ENCODE assay signal across 21 cellular contexts in the genomic region with DNA sequence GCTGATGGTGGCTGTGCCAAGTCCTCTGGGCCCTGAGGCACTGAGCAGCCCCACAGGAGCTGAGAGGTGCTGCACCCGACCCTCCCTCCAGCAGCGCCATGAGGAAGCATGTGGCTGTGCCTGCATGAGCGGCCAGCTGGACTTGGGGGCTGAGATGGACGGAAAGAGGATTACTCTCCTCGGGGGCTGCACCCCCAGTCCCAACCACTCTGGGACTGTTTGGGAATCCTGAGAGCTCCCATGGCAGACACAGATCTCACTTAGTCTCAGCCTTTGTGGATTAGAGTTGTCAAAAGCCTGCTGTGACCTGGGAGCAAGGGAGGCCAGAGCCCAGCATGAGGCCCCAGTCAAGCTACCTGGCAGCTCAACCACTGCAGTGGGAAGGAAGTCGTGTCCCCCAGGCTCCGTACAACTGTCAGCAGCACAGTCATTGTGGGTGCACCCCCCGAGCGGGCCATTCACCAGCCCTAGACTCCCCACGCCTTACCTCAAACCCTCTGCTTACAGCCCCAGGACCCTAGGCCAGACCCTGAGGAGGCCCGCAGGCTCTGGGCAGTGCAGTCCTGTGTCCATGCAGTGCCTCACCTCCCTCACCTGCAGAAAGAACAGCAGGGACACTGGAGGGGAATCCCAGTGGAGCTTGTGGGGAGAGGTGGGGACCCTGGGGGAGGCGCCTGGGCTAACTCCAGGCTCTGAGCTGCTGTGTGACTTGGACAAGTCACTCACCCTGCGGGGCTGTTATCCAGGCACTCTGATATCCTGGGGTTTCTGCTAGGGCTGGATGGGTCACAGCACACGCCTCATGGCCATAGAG. TPM values are rescaled to one million over a fixed set of nuclear protein-coding genes. Genes with fewer than 3 reads are reported as not detected.
A peak's percentile ranks its signal among the peaks of the same experiment; 100 is the strongest.
DNase-seq lines count a peak whose midpoint lies in the region; ATAC-seq and TF ChIP-seq lines count a peak whose summit lies in the region.
"Had no signal": no experiment of that assay in that cellular context is flagged by ENCODE, and none has a peak within 500 bp of the region (broad histone marks: within the 10 kb centered on the region; RNA-seq: fewer than 3 reads in every experiment).

No MANE protein-coding gene starts in this region.

- no peaks in the 10 kb centered on the region for H3K36me3 Mint-ChIP-seq in T-helper 2 cell treated with Interferon-gamma antibody and Interleukin-4, amounts not matched to agents 5 μg/mL and 100 μg/mL, for 36 hours (ENCODE audit: low read depth)
- H3K36me3 Mint-ChIP-seq: brain; mesothelial cell of epicardium; stimulated activated naive B cell treated with anti-CD40 and anti-IgM and Interleukin-4, amounts not matched to agents 10 μg/mL and 1 μg/mL and 100 μg/mL, for 72 hours had no signal

- no peaks in the 10 kb centered on the region for H3K9me3 ChIP-seq in KOPT-K1 (ENCODE audit: insufficient read depth, low read length, poor library complexity, severe bottlenecking)
- no peaks in the 10 kb centered on the region for H3K9me3 ChIP-seq in stomach
- H3K9me3 ChIP-seq: thoracic aorta had no signal

- H3K36me3 ChIP-seq in KOPT-K1 (ENCODE audit: insufficient read depth, low read length) (peaks cover 79% of the 10 kb centered on the region), stomach (no peaks in the 10 kb centered on the region)
- H3K36me3 ChIP-seq: thoracic aorta had no signal

- H3K27me3 ChIP-seq in stomach, result peaks cover 0 to 48% (median 0%) of the 10 kb centered on the region in 3 donors

- ATAC-seq in GM19467 (IDR thresholded peaks at IDR 0.05; ENCODE audit: unreplicated experiment), result no peak
- ATAC-seq: stimulated activated naive B cell treated with anti-CD40 and anti-IgM and Interleukin-4, amounts not matched to agents 10 μg/mL and 1 μg/mL and 100 μg/mL, for 72 hours had no signal

- no peak for TF ChIP-seq POLR2A in stomach (IDR thresholded peaks at IDR 0.05)

- TF ChIP-seq CTCF in stomach (IDR thresholded peaks at IDR 0.05), result no peak

- no peaks in the 10 kb centered on the region for H3K9me3 Mint-ChIP-seq in T-helper 2 cell treated with Interferon-gamma antibody and Interleukin-4, amounts not matched to agents 5 μg/mL and 100 μg/mL, for 36 hours
- H3K9me3 Mint-ChIP-seq: IgD-negative memory B cell; mesothelial cell of epicardium; nephron progenitor cell; stimulated activated naive B cell treated with anti-CD40 and anti-IgM and Interleukin-4, amounts not matched to agents 10 μg/mL and 1 μg/mL and 100 μg/mL, for 72 hours had no signal

- no peaks in the 10 kb centered on the region for H3K4me1 Mint-ChIP-seq in T-helper 2 cell treated with Interferon-gamma antibody and Interleukin-4, amounts not matched to agents 5 μg/mL and 100 μg/mL, for 36 hours (ENCODE audit: low read depth)
- H3K4me1 Mint-ChIP-seq: IgD-negative memory B cell, mesothelial cell of epicardium had no signal

- H3K4me3 ChIP-seq in stomach, result no peak overlapping the region
- H3K4me3 ChIP-seq: thoracic aorta had no signal

- peaks cover 7% of the 10 kb centered on the region for H3K27me3 Mint-ChIP-seq in T-helper 2 cell treated with Interferon-gamma antibody and Interleukin-4, amounts not matched to agents 5 μg/mL and 100 μg/mL, for 36 hours (ENCODE audit: low read depth)

- no peaks in the 10 kb centered on the region for H3K4me1 ChIP-seq in stomach

- no peak overlapping the region for H3K27ac Mint-ChIP-seq in T-helper 2 cell treated with Interferon-gamma antibody and Interleukin-4, amounts not matched to agents 5 μg/mL and 100 μg/mL, for 36 hours
- H3K27ac Mint-ChIP-seq: IgD-negative memory B cell; mesothelial cell of epicardium; nephron progenitor cell; stimulated activated naive B cell treated with anti-CD40 and anti-IgM and Interleukin-4, amounts not matched to agents 10 μg/mL and 1 μg/mL and 100 μg/mL, for 72 hours had no signal

- TF ChIP-seq EP300 in stomach (IDR thresholded peaks at IDR 0.05), result no peak

- H3K4me3 Mint-ChIP-seq in T-helper 2 cell treated with Interferon-gamma antibody and Interleukin-4, amounts not matched to agents 5 μg/mL and 100 μg/mL, for 36 hours, result no peak overlapping the region
- H3K4me3 Mint-ChIP-seq: brain; IgD-negative memory B cell; mesothelial cell of epicardium; nephron progenitor cell; stimulated activated naive B cell treated with anti-CD40 and anti-IgM and Interleukin-4, amounts not matched to agents 10 μg/mL and 1 μg/mL and 100 μg/mL, for 72 hours had no signal

- intact Hi-C loops in stomach (cut with DNase I; ENCODE audit: low total_unique reads), result no loop called here

- 69 to 75% (median 70%) methylated on average over 12 to 14 of the region's 14 CpGs for WGBS in stomach, 5 donors

- peak overlapping the region; percentile 98 for H3K27ac ChIP-seq in KOPT-K1 (ENCODE audit: low read depth, low read length, poor library complexity, severe bottlenecking)
- H3K27ac ChIP-seq in stomach, result no peak overlapping the region
- H3K27ac ChIP-seq: thoracic aorta had no signal

- peak; percentile 1 for DNase-seq in T-helper 2 cell treated with Interferon-gamma antibody and Interleukin-4, amounts not matched to agents 5 μg/mL and 100 μg/mL, for 36 hours (ENCODE audit: low spot score)
- DNase-seq in T-helper 2 cell (no peak), ecto neural progenitor cell (ENCODE audit: low spot score) (peak; percentile 47), stomach (peak; percentile 16), anterior cingulate cortex (lab: John Stamatoyannopoulos, UW) (no peak), midbrain (lab: John Stamatoyannopoulos, UW) (no peak)
- DNase-seq: activated CD8-positive, alpha-beta memory T cell treated with anti-CD3 and anti-CD28 coated beads, Interleukin-2, amount 50 U/mL, for 4 hours; glutamatergic neuron; MM.1S; NCI-H187; nephron progenitor cell; stimulated activated CD4-positive, alpha-beta T cell treated with anti-CD3 and anti-CD28 coated beads, Interleukin-2, amount 100 ng/mL, for 24 hours; stimulated activated naive B cell treated with anti-CD40 and anti-IgM and Interleukin-4, amounts not matched to agents 10 μg/mL and 1 μg/mL and 100 μg/mL, for 72 hours had no signal

RNA-seq across cellular contexts. Expression of a gene that starts 17.1 kb away (rescaled TPM):
- total RNA-seq in stomach, result not detected
- polyA plus RNA-seq in stomach, result not detected
- total RNA-seq: Daoy, mesothelial cell of epicardium, NCI-H460, thoracic aorta had no signal
- polyA plus RNA-seq: IgD-negative memory B cell had no signal

Comparison
In these comparisons a context has a peak if more than half of its experiments do, and no peak if none do; other contexts are left out.
1. DNase-seq: peak in T-helper 2 cell treated with Interferon-gamma antibody and Interleukin-4, amounts not matched to agents 5 μg/mL and 100 μg/mL, for 36 hours (single experiment), ecto neural progenitor cell (single experiment) and stomach (single experiment); none in T-helper 2 cell (0 of 5), anterior cingulate cortex (0 of 58) and midbrain (single experiment).